In the genomic region with DNA sequence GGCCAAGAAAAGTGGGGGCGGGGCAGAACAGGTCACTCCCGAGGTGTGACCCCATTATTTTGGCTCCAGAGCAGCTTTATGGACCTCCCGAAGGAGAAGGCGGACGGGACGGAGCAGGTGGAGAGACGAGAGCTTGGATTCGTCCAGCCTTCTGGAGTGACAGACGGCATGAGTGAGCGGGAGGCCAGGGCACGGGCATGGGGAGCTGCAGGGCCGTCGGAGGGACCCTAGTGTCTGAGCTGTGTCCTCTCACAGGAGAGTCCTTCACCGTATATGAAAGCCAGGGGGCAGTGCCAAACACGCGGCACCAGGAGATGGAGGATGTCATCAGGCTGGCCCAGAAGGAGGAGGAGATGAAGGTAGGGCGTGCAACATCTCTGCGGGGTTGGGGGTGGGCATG, we compare ENCODE assay signal across 4 cellular contexts. TPM values are rescaled to one million over a fixed set of nuclear protein-coding genes. Genes with fewer than 3 reads are reported as not detected.
"Had no signal": no experiment of that assay in that cellular context is flagged by ENCODE, and none has a peak within 500 bp of the region (broad histone marks: within the 10 kb centered on the region; RNA-seq: fewer than 3 reads in every experiment).

No MANE protein-coding gene starts in this region.

RNA-seq across cellular contexts. Expression of a gene that starts 11.0 kb away (rescaled TPM):
- total RNA-seq: GM23248, H4, HFFc6 had no signal
- polyA plus RNA-seq: GM23248 had no signal

RNA-seq across cellular contexts. Expression of a gene that starts 35.5 kb away (rescaled TPM):
- total RNA-seq: GM23248, H4, H9, HFFc6 had no signal
- polyA plus RNA-seq: GM23248 had no signal
